ENCODE assay signal across 21 cellular contexts in genomic region chr6:20229881-20230280, GRCh38. TPM values are rescaled to one million over a fixed set of nuclear protein-coding genes. Genes with fewer than 3 reads are reported as not detected.
A peak's percentile ranks its signal among the peaks of the same experiment; 100 is the strongest.
DNase-seq lines count a peak whose midpoint lies in the region; ATAC-seq, FAIRE-seq and TF ChIP-seq lines count a peak whose summit lies in the region.
"Had no signal": no experiment of that assay in that cellular context is flagged by ENCODE, and none has a peak within 500 bp of the region (broad histone marks: within the 10 kb centered on the region; RNA-seq: fewer than 3 reads in every experiment).

No MANE protein-coding gene starts in this region.

- no peak overlapping the region for H4K8ac ChIP-seq in H1 (ENCODE audit: extremely low read depth, insufficient read depth, low read length)

- H2AFZ ChIP-seq in HCT116 (ENCODE audit: low read depth, low read length, poor library complexity, severe bottlenecking): peak overlapping the region; percentile 44
- H2AFZ ChIP-seq in H1 (ENCODE audit: low read length): no peak overlapping the region

- TF ChIP-seq EP300 in H1 (IDR thresholded peaks at IDR 0.05; ENCODE audit: borderline replicate concordance in 1 of 2, low read depth in 2 of 2, low read length in 2 of 2): no peak

- no peaks in the 10 kb centered on the region for H3K27me3 ChIP-seq in HCT116 (ENCODE audit: insufficient read depth, low read length)
- no peaks in the 10 kb centered on the region for H3K27me3 ChIP-seq in H1 (replicated peaks in 1 of 4; ENCODE audit: control insufficient read depth in 3 of 4, extremely low read depth in 1 of 4, insufficient read depth in 3 of 4, low read length in 3 of 4)
- H3K27me3 ChIP-seq: BLaER1 treated with 17β-estradiol and CSF1 and Interleukin-3, amounts not matched to agents 10 nM and 100 nM had no signal

- DNase-seq in HCT116 (ENCODE audit: low read depth, low spot score) (no peak), WTC11 (ENCODE audit: low spot score) (no peak), H1 (ENCODE audit: low read depth in 1 of 2, low spot score in 2 of 2) (no peak), NCI-H2171 (lab: John Stamatoyannopoulos, UW) (no peak), HUDEP-2 (lab: John Stamatoyannopoulos, UW; ENCODE audit: unreplicated experiment in 76 of 76) (no peak)
- DNase-seq: AML-193; Caco-2; Calu3; CD4-positive, alpha-beta T cell; CD8-positive, alpha-beta T cell; DMS79 treated with DMSO at 0.1 percent for 48 hours; GF-D8 had no signal

- no peak for FAIRE-seq in H1 (lab: Jason Lieb, UNC)
- FAIRE-seq: A549, D721Med, G401.6, GM12891, GM19239 had no signal

- H2BK12ac ChIP-seq in H1 (ENCODE audit: low read depth, low read length): no peak overlapping the region

- TF ChIP-seq POLR2A in HCT116 (IDR thresholded peaks at IDR 0.05; ENCODE audit: borderline replicate concordance, extremely low read depth, insufficient read depth, insufficient read length) (no peak), H1 (IDR thresholded peaks at IDR 0.05; ENCODE audit: control extremely low read depth in 1 of 2, low read depth in 2 of 2, low read length in 2 of 2) (no peak)

- H3K27me3 Mint-ChIP-seq in WTC11 (ENCODE audit: low read depth): no peaks in the 10 kb centered on the region
- H3K27me3 Mint-ChIP-seq: CD4-positive, alpha-beta T cell had no signal

- H3K4ac ChIP-seq in H1 (replicated peaks; ENCODE audit: insufficient read length, low read depth, low read length): no peak overlapping the region

- H3K18ac ChIP-seq in H1 (ENCODE audit: extremely low read depth, low read length): no peak overlapping the region

- TF ChIP-seq CTCF in HCT116 (IDR thresholded peaks at IDR 0.05 in 2 of 3, conservative IDR thresholded peaks at IDR 0.05 in 1 of 3; ENCODE audit: borderline replicate concordance in 1 of 3, insufficient read depth in 1 of 3, low read depth in 2 of 3, low read length in 2 of 3) (no peak), WTC11 (IDR thresholded peaks at IDR 0.05) (no peak), H1 (IDR thresholded peaks at IDR 0.05; ENCODE audit: control extremely low read depth in 1 of 3, insufficient read depth in 1 of 3, low read depth in 1 of 3, low read length in 3 of 3) (no peak)

- no peaks in the 10 kb centered on the region for H3K4me1 ChIP-seq in HCT116 (ENCODE audit: control insufficient read depth in 1 of 2, insufficient read depth in 2 of 2, low read length in 2 of 2)
- H3K4me1 ChIP-seq in H1 (replicated peaks in 1 of 4; ENCODE audit: control insufficient read depth in 3 of 4, insufficient read depth in 4 of 4, low read length in 3 of 4): no peaks in the 10 kb centered on the region
- H3K4me1 ChIP-seq: A549; BLaER1 treated with 17β-estradiol and CSF1 and Interleukin-3, amounts not matched to agents 10 nM and 100 nM; Caco-2 had no signal

- no peak overlapping the region for H3K56ac ChIP-seq in H1 (replicated peaks; ENCODE audit: insufficient read length, low read depth, low read length)

- H3K27ac Mint-ChIP-seq in WTC11: no peak overlapping the region
- H3K27ac Mint-ChIP-seq: B cell; CD4-positive, alpha-beta T cell; CD8-positive, alpha-beta T cell had no signal

- no peaks in the 10 kb centered on the region for H3K79me2 ChIP-seq in HCT116 (ENCODE audit: insufficient read depth, low read length)
- no peaks in the 10 kb centered on the region for H3K79me2 ChIP-seq in H1 (ENCODE audit: control insufficient read depth in 1 of 2, insufficient read depth in 2 of 2, low read length in 2 of 2)

- WGBS in H1 (ENCODE audit: extremely low coverage in 1 of 2, insufficient coverage in 1 of 2, insufficient read length in 1 of 2, insufficient replicate concordance in 2 of 2, low coverage in 1 of 2, low lambda C conversion rate in 2 of 2, missing lambda C conversion rate in 1 of 2), 2 experiments: 83% methylated on average over 4 of the region's 4 CpGs; no CpG with 5 or more reads in 1 of the 2 experiments

- H3K4me3 Mint-ChIP-seq in WTC11: no peak overlapping the region
- H3K4me3 Mint-ChIP-seq: B cell; CD4-positive, alpha-beta T cell; CD8-positive, alpha-beta T cell had no signal

- H4K91ac ChIP-seq in H1 (replicated peaks; ENCODE audit: insufficient read length, low read length): no peak overlapping the region

- POLR2A ChIA-PET in HCT116 (lab: Charles Lee) (no interaction called here), WTC11 (lab: Charles Lee) (interaction anchor here (0.7 kb wide), 1 partner anchor 1043 kb away, joined by 3 read pairs; no protein-coding TSS in a partner anchor), H1 (lab: Charles Lee; ENCODE audit: partially characterized antibody) (no interaction called here)

- peaks cover 10% of the 10 kb centered on the region for H3K9me3 Mint-ChIP-seq in WTC11
- H3K9me3 Mint-ChIP-seq: CD4-positive, alpha-beta T cell; CD8-positive, alpha-beta T cell had no signal

- H2BK15ac ChIP-seq in H1 (ENCODE audit: low read length): no peak overlapping the region

- H3K4me3 ChIP-seq in HCT116 (replicated peaks in 1 of 2; ENCODE audit: low read depth in 1 of 2, low read length in 2 of 2) (no peak overlapping the region), H1 (ENCODE audit: extremely low read depth in 1 of 4, insufficient read depth in 2 of 4, low read depth in 3 of 4, low read length in 4 of 4) (no peak overlapping the region)
- H3K4me3 ChIP-seq: A549; BLaER1 treated with 17β-estradiol and CSF1 and Interleukin-3, amounts not matched to agents 10 nM and 100 nM had no signal

- no peak overlapping the region for H3K4me2 ChIP-seq in HCT116 (ENCODE audit: low read length)
- no peak overlapping the region for H3K4me2 ChIP-seq in H1 (ENCODE audit: insufficient read depth in 1 of 2, low read depth in 2 of 2, low read length in 2 of 2)
- H3K4me2 ChIP-seq: A549; BLaER1 treated with 17β-estradiol and CSF1 and Interleukin-3, amounts not matched to agents 10 nM and 100 nM had no signal

- H4K20me1 ChIP-seq in HCT116 (ENCODE audit: insufficient read depth) (no peaks in the 10 kb centered on the region), H1 (replicated peaks in 1 of 2; ENCODE audit: control insufficient read depth in 1 of 2, insufficient read depth in 2 of 2, low read length in 2 of 2) (no peaks in the 10 kb centered on the region)
- H4K20me1 ChIP-seq: BLaER1 treated with 17β-estradiol and CSF1 and Interleukin-3, amounts not matched to agents 10 nM and 100 nM had no signal

- TF ChIP-seq RAD21 in HCT116 (IDR thresholded peaks at IDR 0.05; ENCODE audit: low read depth): no peak
- TF ChIP-seq RAD21 in H1 (IDR thresholded peaks at IDR 0.05 in 1 of 2, conservative IDR thresholded peaks at IDR 0.05 in 1 of 2; ENCODE audit: low read depth in 2 of 2, low read length in 2 of 2): no peak

- no peak overlapping the region for H3K23ac ChIP-seq in H1 (ENCODE audit: insufficient read length)

- H4K5ac ChIP-seq in H1 (ENCODE audit: insufficient read length, low read depth, low read length): no peak overlapping the region

- H3K9ac ChIP-seq in HCT116 (ENCODE audit: low read length): no peak overlapping the region
- no peak overlapping the region for H3K9ac ChIP-seq in H1 (replicated peaks in 1 of 4; ENCODE audit: extremely low read depth in 1 of 4, low read depth in 3 of 4, low read length in 3 of 4)
- H3K9ac ChIP-seq: BLaER1 treated with 17β-estradiol and CSF1 and Interleukin-3, amounts not matched to agents 10 nM and 100 nM had no signal

- no peak for ATAC-seq in HCT116
- ATAC-seq in WTC11: peak; percentile 62
- ATAC-seq: A549; CD8-positive, alpha-beta T cell had no signal

- BruUV-seq in HCT116 (replicated peaks; lab: Mats Ljungman, UMichigan): no TSS peak

- H3K23me2 ChIP-seq in H1 (ENCODE audit: low read depth, low read length): no peaks in the 10 kb centered on the region

- H2AK5ac ChIP-seq in H1 (ENCODE audit: low read depth, low read length): no peak overlapping the region

- no peak overlapping the region for H3K14ac ChIP-seq in H1 (ENCODE audit: insufficient read length)

- H3K36me3 Mint-ChIP-seq in WTC11: no peaks in the 10 kb centered on the region
- H3K36me3 Mint-ChIP-seq: CD8-positive, alpha-beta T cell had no signal

- CTCF ChIA-PET in HCT116 (lab: Charles Lee): no interaction called here
- CTCF ChIA-PET in WTC11 (lab: Charles Lee): no interaction called here
- CTCF ChIA-PET in H1 (lab: Charles Lee; ENCODE audit: partially characterized antibody): interaction anchor here (1.0 kb wide), 1 partner anchor 16 kb away, joined by 4 read pairs; no protein-coding TSS in a partner anchor

- no peak overlapping the region for H2BK5ac ChIP-seq in H1 (ENCODE audit: low read depth, low read length)

- RAD21 ChIA-PET in HCT116 (lab: Charles Lee; ENCODE audit: low non-redundant PET in 1 of 2, low total read pairs in 2 of 2, uncharacterized antibody in 2 of 2, unreplicated experiment in 2 of 2): no interaction called here

- intact Hi-C loops in HCT116 (cut with micrococcal nuclease): no loop called here

- H3K79me1 ChIP-seq in H1 (ENCODE audit: low read depth, low read length): no peaks in the 10 kb centered on the region

- H3K27ac ChIP-seq in HCT116 (ENCODE audit: low read depth, low read length) (no peak overlapping the region), H1 (ENCODE audit: low read depth, low read length) (no peak overlapping the region)
- H3K27ac ChIP-seq: 22Rv1; A549; BLaER1 treated with 17β-estradiol and CSF1 and Interleukin-3, amounts not matched to agents 10 nM and 100 nM; C4-2B had no signal

- H3K9me2 ChIP-seq in HCT116 (ENCODE audit: insufficient read depth): no peaks in the 10 kb centered on the region

- H3K9me3 ChIP-seq in HCT116 (ENCODE audit: control insufficient read depth in 1 of 2, insufficient read depth in 1 of 2, low read depth in 1 of 2, low read length in 2 of 2): no peaks in the 10 kb centered on the region
- H3K9me3 ChIP-seq in H1 (ENCODE audit: insufficient read depth in 2 of 2, low read depth in 1 of 2, low read length in 1 of 2): no peaks in the 10 kb centered on the region
- H3K9me3 ChIP-seq: A549, Caco-2 had no signal

- H3K36me3 ChIP-seq in HCT116 (ENCODE audit: control insufficient read depth in 1 of 2, insufficient read depth in 2 of 2, low read length in 2 of 2) (no peaks in the 10 kb centered on the region), H1 (ENCODE audit: control insufficient read depth in 2 of 4, insufficient read depth in 4 of 4, low read length in 3 of 4) (no peaks in the 10 kb centered on the region)
- H3K36me3 ChIP-seq: BLaER1 treated with 17β-estradiol and CSF1 and Interleukin-3, amounts not matched to agents 10 nM and 100 nM had no signal

- H2BK20ac ChIP-seq in H1 (ENCODE audit: low read length): no peak overlapping the region

- H2BK120ac ChIP-seq in H1 (replicated peaks; ENCODE audit: low read depth, low read length): no peak overlapping the region

- H3K4me1 Mint-ChIP-seq in WTC11: peaks cover 3% of the 10 kb centered on the region; the same call in 1 of the 2 replicates
- H3K4me1 Mint-ChIP-seq: B cell had no signal

RNA-seq across cellular contexts. Expression of gene MBOAT1, which starts 17.6 kb away (rescaled TPM):
- total RNA-seq in HCT116 (2021; ENCODE audit: unreplicated experiment) (11.7 TPM), WTC11 (2021) (16.3 to 22.9 TPM (median 16.5 TPM) in 3 replicates)
- 6.0 and 6.5 TPM in 2 replicates for polyA plus RNA-seq in HCT116 (2012)
- 19.5 and 19.6 TPM in 2 replicates for total RNA-seq in H1 (2021; fragmentation: NEBNext Ultra II Directional; extraction: Animal tissue kit (Norgen Biotek cat#: 25700))
- 4.9 and 5.2 TPM in 2 replicates for polyA plus RNA-seq in H1 (2011; rRNA removed)
- 5.6 TPM for polyA plus RNA-seq in H1 (2011; cell fraction: cytosol; rRNA removed)
- polyA plus RNA-seq in H1 (2011; cell fraction: nucleus; rRNA removed): 7.0 TPM
- polyA plus RNA-seq in H1 (2012, experiment 1 of 2): 8.4 to 10.4 TPM (median 9.2 TPM) in 4 replicates
- 1.5 TPM for polyA plus RNA-seq in H1 (2012, experiment 2 of 2)
- polyA plus RNA-seq in H1 (2013, experiment 1 of 2): 16.8 TPM
- polyA plus RNA-seq in H1 (2013, experiment 2 of 2): 18.6 TPM
- polyA minus RNA-seq in H1 (2011; rRNA and poly(A)+ RNA removed): 21.6 and 25.8 TPM in 2 replicates
- 13.2 TPM for polyA minus RNA-seq in H1 (2011; cell fraction: cytosol; rRNA and poly(A)+ RNA removed)
- polyA minus RNA-seq in H1 (2011; cell fraction: nucleus; rRNA and poly(A)+ RNA removed): 11.7 TPM
